In genomic region chr4:15873117-15873516, GRCh38 we compare ENCODE assay signal across 19 cellular contexts.
"Had no signal": no experiment of that assay in that cellular context is flagged by ENCODE, and none has a peak within 500 bp of the region (broad histone marks: within the 10 kb centered on the region; RNA-seq: fewer than 3 reads in every experiment).

No MANE protein-coding gene starts in this region.

- H3K4me1 ChIP-seq: spleen had no signal

- H3K27me3 ChIP-seq: spleen had no signal

- FAIRE-seq: bronchial epithelial cell, keratinocyte had no signal

- H3K36me3 ChIP-seq: spleen had no signal

- ATAC-seq: T-helper 17 cell had no signal

- DNase-seq: activated CD4-positive, alpha-beta memory T cell treated with anti-CD3 and anti-CD28 coated beads for 36 hours; activated CD4-positive, alpha-beta T cell treated with anti-CD3 and anti-CD28 coated beads for 48 hours; activated naive CD4-positive, alpha-beta T cell treated with Interleukin-2 at 50 U/mL for 16 hours; activated naive CD8-positive, alpha-beta T cell treated with anti-CD3 and anti-CD28 coated beads for 36 hours; activated T-cell treated with anti-CD3 and anti-CD28 coated beads, Interleukin-2, amount 50 U/mL, for 48 hours; amniotic stem cell; cerebellar nuclear complex; cortex of kidney; endodermal cell; naive B cell; nucleus accumbens; spleen; stimulated activated CD4-positive, alpha-beta T cell treated with anti-CD3 and anti-CD28 coated beads, Interleukin-4, amount 100 ng/mL, for 1 hour; stimulated activated naive CD4-positive, alpha-beta T cell; SW 1271; T-helper 17 cell had no signal

- H3K4me3 ChIP-seq: lung, spleen had no signal

- H3K27ac ChIP-seq: spleen had no signal
